Comparison of ENCODE assay signal across 16 cellular contexts in genomic region chr9:107337676-107338590, GRCh38. TPM values are rescaled to one million over a fixed set of nuclear protein-coding genes. Genes with fewer than 3 reads are reported as not detected.
DNase-seq lines count a peak whose midpoint lies in the region; ATAC-seq and TF ChIP-seq lines count a peak whose summit lies in the region.
"Had no signal": no experiment of that assay in that cellular context is flagged by ENCODE, and none has a peak within 500 bp of the region (broad histone marks: within the 10 kb centered on the region; RNA-seq: fewer than 3 reads in every experiment).

No MANE protein-coding gene starts in this region.

- no peak overlapping the region for H2AFZ ChIP-seq in osteoblast (ENCODE audit: low read length)

- no peak overlapping the region for H3K4me2 ChIP-seq in osteoblast (ENCODE audit: insufficient read depth, low read length)

- no peak for DNase-seq in activated naive CD4-positive, alpha-beta T cell treated with anti-CD3 and anti-CD28 coated beads, Interleukin-2, amount 50 U/mL, for 72 hours (ENCODE audit: low spot score in 2 of 2)
- no peak for DNase-seq in activated naive CD4-positive, alpha-beta T cell treated with Interleukin-2 at 50 U/mL for 16 hours
- peak; percentile 22 for DNase-seq in adipocyte (ENCODE audit: low read depth)
- DNase-seq in medulla oblongata (ENCODE audit: extremely low spot score), result peak; percentile 39
- peak; percentile 30 to 49 for DNase-seq in thyroid gland
- DNase-seq in osteoblast (ENCODE audit: insufficient read length, low spot score, missing footprints), result no peak
- no peak for DNase-seq in GM19238 (ENCODE audit: insufficient read length, low spot score)
- DNase-seq: activated CD4-positive, alpha-beta T cell treated with anti-CD3 and anti-CD28 coated beads, Interleukin-2, amount 10 ng/mL, durations not matched to agents 24 days and 14 days; BE2C; effector CD8-positive, alpha-beta T cell; mucosa of descending colon; NCI-H510A treated with DMSO at 0.1 percent for 48 hours; SJCRH30 had no signal

- H3K4me1 ChIP-seq in adipocyte (ENCODE audit: control insufficient read depth, insufficient read depth, low read length) (peaks cover 40% of the 10 kb centered on the region), thyroid gland (peaks cover 0 to 12% of the 10 kb centered on the region in 2 donors), osteoblast (ENCODE audit: insufficient read depth, low read length) (peaks cover 16% of the 10 kb centered on the region)
- H3K4me1 ChIP-seq: SJCRH30 had no signal

- H3K36me3 ChIP-seq in adipocyte (ENCODE audit: control insufficient read depth, insufficient read depth, low read length, severe bottlenecking), result peaks cover 40% of the 10 kb centered on the region
- peaks cover 10 to 11% of the 10 kb centered on the region in 2 donors for H3K36me3 ChIP-seq in thyroid gland
- peaks cover 48% of the 10 kb centered on the region for H3K36me3 ChIP-seq in osteoblast (ENCODE audit: insufficient read depth, low read length)

- peak overlapping the region; percentile 35 to 90 for H3K27ac Mint-ChIP-seq in activated naive CD4-positive, alpha-beta T cell treated with anti-CD3 and anti-CD28 coated beads, Interleukin-2, amount 50 U/mL, for 72 hours
- H3K27ac Mint-ChIP-seq: activated CD4-positive, alpha-beta T cell treated with anti-CD3 and anti-CD28 coated beads, Interleukin-2, amount 10 ng/mL, durations not matched to agents 24 days and 14 days; activated naive CD4-positive, alpha-beta T cell treated with anti-CD3 and anti-CD28 coated beads, Interleukin-2, amount 50 U/mL, for 24 hours had no signal

- H3K9me3 Mint-ChIP-seq in activated naive CD4-positive, alpha-beta T cell treated with anti-CD3 and anti-CD28 coated beads, Interleukin-2, amount 50 U/mL, for 72 hours, result no peaks in the 10 kb centered on the region
- H3K9me3 Mint-ChIP-seq: activated CD4-positive, alpha-beta T cell treated with anti-CD3 and anti-CD28 coated beads, Interleukin-2, amount 10 ng/mL, durations not matched to agents 24 days and 14 days; activated naive CD4-positive, alpha-beta T cell treated with anti-CD3 and anti-CD28 coated beads, Interleukin-2, amount 50 U/mL, for 24 hours had no signal

- no peak for TF ChIP-seq POLR2A in thyroid gland (IDR thresholded peaks at IDR 0.05)

- H4K20me1 ChIP-seq in osteoblast (ENCODE audit: insufficient read depth, low read length), result peaks cover 21% of the 10 kb centered on the region

- peaks cover 6 to 17% of the 10 kb centered on the region in 2 donors for H3K36me3 Mint-ChIP-seq in activated naive CD4-positive, alpha-beta T cell treated with anti-CD3 and anti-CD28 coated beads, Interleukin-2, amount 50 U/mL, for 72 hours

- ATAC-seq in activated naive CD4-positive, alpha-beta T cell treated with anti-CD3 and anti-CD28 coated beads, Interleukin-2, amount 50 U/mL, for 72 hours, result no peak
- no peak for ATAC-seq in HG02571 (IDR thresholded peaks at IDR 0.05; ENCODE audit: unreplicated experiment)
- ATAC-seq: HCT116, mucosa of descending colon had no signal

- no peaks in the 10 kb centered on the region for H3K27me3 ChIP-seq in adipocyte (replicated peaks; ENCODE audit: control insufficient read depth, insufficient read depth, low read length)
- H3K27me3 ChIP-seq in thyroid gland, result no peaks in the 10 kb centered on the region
- H3K27me3 ChIP-seq in osteoblast (ENCODE audit: insufficient read depth, low read length), result no peaks in the 10 kb centered on the region
- H3K27me3 ChIP-seq: BE2C, SJCRH30 had no signal

- WGBS in thyroid gland, 2 donors, result 67 to 71% methylated on average over 14 to 16 of the region's 16 CpGs

- no peak overlapping the region for H3K9ac ChIP-seq in adipocyte (ENCODE audit: low read length)

- peaks cover 8% of the 10 kb centered on the region for H3K79me2 ChIP-seq in osteoblast (ENCODE audit: insufficient read depth, low read length)

- intact Hi-C loops in thyroid gland (cut with DNase I), result no loop called here

- H3K4me3 ChIP-seq in adipocyte (ENCODE audit: low read length), result no peak overlapping the region
- H3K4me3 ChIP-seq in thyroid gland (replicated peaks in 1 of 3), result no peak overlapping the region
- H3K4me3 ChIP-seq in osteoblast (ENCODE audit: insufficient read depth, low read length), result no peak overlapping the region
- H3K4me3 ChIP-seq: mucosa of descending colon, SJCRH30 had no signal

- no peak overlapping the region for H3K27ac ChIP-seq in thyroid gland
- H3K27ac ChIP-seq in osteoblast (ENCODE audit: low read depth, low read length), result no peak overlapping the region
- H3K27ac ChIP-seq: SJCRH30 had no signal

- H3K9me3 ChIP-seq in adipocyte (ENCODE audit: control insufficient read depth, low read length), result no peaks in the 10 kb centered on the region
- H3K9me3 ChIP-seq in thyroid gland, result no peaks in the 10 kb centered on the region
- H3K9me3 ChIP-seq in osteoblast (ENCODE audit: low read depth, low read length), result no peaks in the 10 kb centered on the region
- H3K9me3 ChIP-seq: BE2C, mucosa of descending colon, SJCRH30 had no signal

- TF ChIP-seq CTCF in thyroid gland (IDR thresholded peaks at IDR 0.05), result no peak
- no peak for TF ChIP-seq CTCF in osteoblast (IDR thresholded peaks at IDR 0.05; ENCODE audit: extremely low read depth, low read depth, low read length)

RNA-seq across cellular contexts. Expression of gene RAD23B, which starts 54.9 kb away (rescaled TPM):
- total RNA-seq in activated naive CD4-positive, alpha-beta T cell treated with anti-CD3 and anti-CD28 coated beads, Interleukin-2, amount 50 U/mL, for 72 hours, result 100 to 1,000 TPM in 1 of 2 donors, 10 to 100 TPM in 1; 87.3 to 115 TPM
- total RNA-seq in thyroid gland (10 to 100 TPM; 68.6 to 85.7 (median 81.0) TPM), osteoblast (148 and 157 TPM in 2 replicates)

Comparison
In these comparisons a context has a peak if more than half of its experiments do, and no peak if none do; other contexts are left out.
1. DNase-seq: peak in adipocyte (single experiment), medulla oblongata (single experiment) and thyroid gland (2 of 2); none in activated naive CD4-positive, alpha-beta T cell treated with anti-CD3 and anti-CD28 coated beads, Interleukin-2, amount 50 U/mL, for 72 hours (0 of 2), activated naive CD4-positive, alpha-beta T cell treated with Interleukin-2 at 50 U/mL for 16 hours (single experiment), osteoblast (single experiment) and GM19238 (single experiment).